In the genomic region with DNA sequence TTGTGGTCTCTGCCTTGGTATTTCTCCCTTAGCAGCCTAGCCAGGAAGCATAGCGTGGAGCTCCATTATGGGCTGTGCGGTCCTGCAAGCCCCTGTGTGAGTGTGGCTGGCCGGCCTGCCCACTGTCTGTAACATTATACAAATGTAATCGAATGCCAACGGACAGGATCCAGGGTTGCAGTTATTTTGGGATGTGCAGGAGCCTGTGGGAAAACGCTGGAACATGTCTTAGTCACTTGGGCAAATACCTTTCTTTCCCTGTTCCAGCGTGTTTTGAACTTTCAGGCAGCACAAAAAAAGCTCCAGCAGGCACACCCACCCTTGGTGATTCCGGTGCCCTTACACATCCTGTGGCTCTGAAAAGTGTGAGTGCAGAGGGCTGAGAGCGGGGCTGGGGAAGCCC, we compare ENCODE assay signal across 12 cellular contexts. TPM values are rescaled to one million over a fixed set of nuclear protein-coding genes. Genes with fewer than 3 reads are reported as not detected.
A peak's percentile ranks its signal among the peaks of the same experiment; 100 is the strongest.
DNase-seq lines count a peak whose midpoint lies in the region; ATAC-seq, FAIRE-seq and TF ChIP-seq lines count a peak whose summit lies in the region.
"Had no signal": no experiment of that assay in that cellular context is flagged by ENCODE, and none has a peak within 500 bp of the region (broad histone marks: within the 10 kb centered on the region; RNA-seq: fewer than 3 reads in every experiment).

No MANE protein-coding gene starts in this region.

- peaks cover 7% of the 10 kb centered on the region for H3K4me1 ChIP-seq in SJCRH30
- peaks cover 3% of the 10 kb centered on the region for H3K4me1 ChIP-seq in prostate gland (replicated peaks)

- peaks cover 25% of the 10 kb centered on the region for H3K36me3 ChIP-seq in SJCRH30
- peaks cover 0 to 3% of the 10 kb centered on the region in 2 donors for H3K36me3 ChIP-seq in prostate gland

- TF ChIP-seq POLR2A in prostate gland (IDR thresholded peaks at IDR 0.05) (no peak), GM12891 (IDR thresholded peaks at IDR 0.05; ENCODE audit: low read depth, low read length) (no peak)

- no peak for FAIRE-seq in GM12891 (lab: Jason Lieb, UNC)

- WGBS in prostate gland = 17% methylated on average over 9 of the region's 9 CpGs

- H3K4me3 ChIP-seq in SJCRH30 (no peak overlapping the region), prostate gland (no peak overlapping the region)

- TF ChIP-seq CTCF in prostate gland (IDR thresholded peaks at IDR 0.05) = no peak

- no peaks in the 10 kb centered on the region for H3K9me3 ChIP-seq in SJCRH30 (replicated peaks)
- no peaks in the 10 kb centered on the region for H3K9me3 ChIP-seq in prostate gland

- H3K27me3 ChIP-seq in SJCRH30 (no peaks in the 10 kb centered on the region), prostate gland (replicated peaks; ENCODE audit: insufficient read depth) (no peaks in the 10 kb centered on the region)

- H3K27ac ChIP-seq in SJCRH30 = no peak overlapping the region
- H3K27ac ChIP-seq in prostate gland = peak overlapping the region; percentile 57 to 63
- H3K27ac ChIP-seq: C4-2B had no signal

- peak; percentile 41 for DNase-seq in CD1c-positive myeloid dendritic cell (ENCODE audit: extremely low spot score)
- DNase-seq in SJCRH30 = peak; percentile 47 to 54
- DNase-seq in fibroblast of gingiva (ENCODE audit: low read depth) = peak; percentile 75
- peak; percentile 77 for DNase-seq in prostate gland (ENCODE audit: low spot score)
- DNase-seq in GM12891 (ENCODE audit: insufficient read length, low spot score) = no peak
- DNase-seq in iPS-NIHi11 (ENCODE audit: low spot score) = no peak
- DNase-seq: activated B cell treated with CpG ODN at 0.5 μM for 24 hours; activated naive CD4-positive, alpha-beta T cell treated with anti-CD3 and anti-CD28 coated beads for 36 hours; NCI-H187 treated with DMSO at 0.1 percent for 48 hours had no signal

- intact Hi-C loops in prostate gland (cut with DNase I) = no loop called here

- ATAC-seq in HG03095 (IDR thresholded peaks at IDR 0.05; ENCODE audit: unreplicated experiment) = no peak
- no peak for ATAC-seq in HG03565 (IDR thresholded peaks at IDR 0.05; ENCODE audit: unreplicated experiment)

TF ChIP-seq in GM12891, 5 proteins besides CTCF, POLR2A, EP300 and RAD21:
- TF ChIP-seq SPI1 (IDR thresholded peaks at IDR 0.05; ENCODE audit: low read depth, low read length) (no peak), PAX5 (IDR thresholded peaks at IDR 0.05; ENCODE audit: insufficient read depth, low read length, severe bottlenecking) (no peak), POU2F2 (IDR thresholded peaks at IDR 0.05; ENCODE audit: low read depth, low read length) (no peak), POLR2AphosphoS5 (IDR thresholded peaks at IDR 0.05; ENCODE audit: low read depth, low read length) (no peak), TAF1 (IDR thresholded peaks at IDR 0.05; ENCODE audit: low read depth, low read length) (no peak)

RNA-seq across cellular contexts. Expression of a gene that starts 29.5 kb away (rescaled TPM):
- total RNA-seq in SJCRH30 (2014; rRNA removed; shearing (Covaris generic)) = 12.5 and 13.4 TPM in 2 replicates
- total RNA-seq in prostate gland = 10 to 100 TPM; 45.4 to 56.4 TPM
- polyA plus RNA-seq in GM12891 (2012; ENCODE audit: low read depth, missing spikeins) = 3.5 TPM

RNA-seq across cellular contexts. Expression of a gene that starts 45.2 kb away (rescaled TPM):
- total RNA-seq in SJCRH30 (2014; rRNA removed; shearing (Covaris generic)) = 11.5 and 13.8 TPM in 2 replicates
- 10 to 100 TPM in 1 of 2 donors, 1 to 10 TPM in 1; 8.6 to 15.9 TPM for total RNA-seq in prostate gland
- polyA plus RNA-seq in GM12891 (2012; ENCODE audit: low read depth, missing spikeins) = 8.2 TPM

Comparison
In these comparisons a context has a peak if more than half of its experiments do, and no peak if none do; other contexts are left out.
1. DNase-seq: peak in CD1c-positive myeloid dendritic cell (single experiment), SJCRH30 (2 of 2), fibroblast of gingiva (single experiment) and prostate gland (single experiment); none in GM12891 (single experiment) and iPS-NIHi11 (single experiment).